In the genomic region with DNA sequence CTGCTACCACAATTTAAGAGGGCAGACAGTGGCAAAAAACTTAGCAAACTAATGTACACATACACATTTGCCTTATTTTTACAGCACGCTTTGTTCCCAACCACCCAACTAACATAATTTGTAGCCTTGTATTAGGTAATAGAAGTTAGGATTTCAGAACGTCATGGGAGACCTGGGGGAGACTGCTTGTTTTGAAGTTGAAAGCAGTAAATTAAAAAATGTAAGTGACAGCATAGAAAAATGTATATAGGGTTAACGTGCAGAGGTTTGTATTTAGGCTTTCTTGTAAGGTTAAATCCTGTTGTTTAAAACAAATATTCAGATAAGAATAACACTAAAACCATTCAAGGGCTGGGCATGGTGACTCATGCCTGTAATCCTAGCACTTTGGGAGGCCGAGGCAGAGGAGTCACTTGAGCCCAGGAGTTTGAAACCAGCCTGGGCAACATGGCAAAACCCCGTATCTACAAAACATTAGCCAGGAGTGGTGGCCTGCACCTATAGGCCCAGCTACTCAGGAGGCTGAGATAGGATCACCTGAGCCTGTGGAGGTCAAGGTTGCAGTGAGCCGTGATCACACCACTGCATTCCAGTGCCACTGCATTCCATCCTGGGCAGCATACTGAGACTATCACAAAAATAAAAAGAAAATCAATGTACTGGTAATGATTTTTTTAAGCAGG, we compare ENCODE assay signal across 8 cellular contexts. TPM values are rescaled to one million over a fixed set of nuclear protein-coding genes. Genes with fewer than 3 reads are reported as not detected.
DNase-seq lines count a peak whose midpoint lies in the region; TF ChIP-seq lines count a peak whose summit lies in the region.
"Not testable (repeated sequence)": the region's sequence is repeated elsewhere in the genome, so short reads cannot be mapped to it uniquely, and the experiment has no call there.

No MANE protein-coding gene starts in this region.

- H2BK15ac ChIP-seq in mesenchymal stem cell (ENCODE audit: low read depth, poor library complexity, severe bottlenecking), result not testable (repeated sequence)

- H3K27ac ChIP-seq in ACC112 (ENCODE audit: low read depth, low read length), result peak overlapping the region; percentile 13
- H3K27ac ChIP-seq in GM23248, result peak overlapping the region; percentile 54
- peak overlapping the region in 1 of 2 experiments; percentile 55; a peak in 2 of 4 replicates for H3K27ac ChIP-seq in SK-N-SH (ENCODE audit: low read depth in 2 of 2, low read length in 1 of 2)
- H3K27ac ChIP-seq in fibroblast of lung (ENCODE audit: insufficient read depth, low read length), result peak overlapping the region; percentile 36
- H3K27ac ChIP-seq in mesenchymal stem cell (ENCODE audit: low read length, poor library complexity, severe bottlenecking), result peak overlapping the region; percentile 18

- H2BK5ac ChIP-seq in mesenchymal stem cell (ENCODE audit: low read depth, low read length, poor library complexity, severe bottlenecking), result not testable (repeated sequence)

- not testable (repeated sequence) for H3K23ac ChIP-seq in mesenchymal stem cell (ENCODE audit: low read length in 2 of 2)

- peak; percentile 58 for DNase-seq in GM23248
- DNase-seq in LoVo (ENCODE audit: low spot score), result peak; percentile 51
- not testable (repeated sequence) for DNase-seq in SK-N-SH
- peak; percentile 58 for DNase-seq in MCF 10A (ENCODE audit: unreplicated experiment)
- peak in 1 of 2 donors; percentile 35 for DNase-seq in fibroblast of lung (ENCODE audit: low read depth in 2 of 2)
- peak; percentile 78 for DNase-seq in mesenchymal stem cell

- H3K4me2 ChIP-seq in GM23248 (ENCODE audit: unreplicated experiment) (peak overlapping the region; percentile 31), fibroblast of lung (ENCODE audit: extremely low read depth, insufficient read depth, low read length) (peak overlapping the region; percentile 32), skeletal muscle satellite cell (ENCODE audit: low read length) (peak overlapping the region; percentile 45)
- H3K4me2 ChIP-seq in SK-N-SH; mesenchymal stem cell (ENCODE audit: low read length, poor library complexity, severe bottlenecking): not testable (repeated sequence)

- not testable (repeated sequence) for BruUV-seq in MCF 10A (replicated peaks; lab: Mats Ljungman, UMichigan)

- H4K20me1 ChIP-seq in GM23248 (ENCODE audit: insufficient read depth); fibroblast of lung (ENCODE audit: control insufficient read depth, extremely low read depth, insufficient read depth, low read length): not testable (repeated sequence)
- H4K20me1 ChIP-seq in SK-N-SH (ENCODE audit: insufficient read depth), result peaks cover 17% of the 10 kb centered on the region

- peak overlapping the region in 1 of 2 experiments; percentile 60 for H3K4ac ChIP-seq in mesenchymal stem cell (ENCODE audit: low read depth in 1 of 2, low read length in 2 of 2)

- intact Hi-C loops in MCF 10A (cut with micrococcal nuclease), result loop anchor here (5.0 to 10.0 kb wide), 2 partner anchors 43 to 110 kb away; no protein-coding TSS in a partner anchor

- H2AK5ac ChIP-seq in mesenchymal stem cell (ENCODE audit: low read length, severe bottlenecking), result not testable (repeated sequence)

- H4K91ac ChIP-seq in mesenchymal stem cell (ENCODE audit: low read length), result peak overlapping the region; percentile 2

- CTCF ChIA-PET in SK-N-SH (lab: Yijun Ruan, JAX), result not testable (repeated sequence)
- CTCF ChIA-PET in MCF 10A (lab: Yijun Ruan, JAX), result interaction anchor here (0.6 kb wide), 1 partner anchor 18 kb away, joined by 4 read pairs; no protein-coding TSS in a partner anchor

- POLR2A ChIA-PET in SK-N-SH (lab: Yijun Ruan, JAX), result not testable (repeated sequence)
- POLR2A ChIA-PET in MCF 10A (lab: Yijun Ruan, JAX), result interaction anchor here (1.1 kb wide), 1 partner anchor 13 kb away, joined by 4 read pairs; no protein-coding TSS in a partner anchor

- H3K9me3 Mint-ChIP-seq in MCF 10A (ENCODE audit: unreplicated experiment), result not testable (repeated sequence)

- H3K79me2 ChIP-seq in ACC112 (ENCODE audit: control insufficient read depth, insufficient read depth, low read length, unreplicated experiment) (peaks cover 30% of the 10 kb centered on the region), GM23248 (ENCODE audit: insufficient read depth) (peaks cover 33% of the 10 kb centered on the region), SK-N-SH (ENCODE audit: insufficient read depth) (peaks cover 51% of the 10 kb centered on the region), fibroblast of lung (ENCODE audit: control insufficient read depth, insufficient read depth, low read length) (peaks cover 34% of the 10 kb centered on the region)

- not testable (repeated sequence) for H4K8ac ChIP-seq in mesenchymal stem cell (ENCODE audit: low read length)

- TF ChIP-seq CTCF in SK-N-SH (IDR thresholded peaks at IDR 0.05); MCF 10A (IDR thresholded peaks at IDR 0.05; ENCODE audit: unreplicated experiment); fibroblast of lung (conservative IDR thresholded peaks at IDR 0.05 in 1 of 2, IDR thresholded peaks at IDR 0.05 in 1 of 2; ENCODE audit: low read depth in 1 of 2, low read length in 2 of 2): not testable (repeated sequence)

- in situ Hi-C loops in GM23248 (cut with MboI), result not testable (repeated sequence)

- H3K9me3 ChIP-seq in GM23248 (ENCODE audit: low read depth); SK-N-SH; fibroblast of lung (ENCODE audit: control insufficient read depth, insufficient read depth, low read depth, low read length); mesenchymal stem cell (ENCODE audit: control insufficient read depth, low read length); skeletal muscle satellite cell (replicated peaks; ENCODE audit: low read length): not testable (repeated sequence)

- TF ChIP-seq EP300 in SK-N-SH (IDR thresholded peaks at IDR 0.05; ENCODE audit: borderline replicate concordance in 1 of 2, low read depth in 1 of 2, low read length in 1 of 2), result not testable (repeated sequence)

- H3K9ac ChIP-seq in GM23248 (0 out of 2 replicates have a peak overlapping the region, but pooled peaks have one; percentile 10), SK-N-SH (peak overlapping the region; percentile 22; the same call in 1 of the 2 replicates), skeletal muscle satellite cell (ENCODE audit: low read depth, low read length) (peak overlapping the region; percentile 42)
- not testable (repeated sequence) for H3K9ac ChIP-seq in fibroblast of lung (ENCODE audit: insufficient read depth, low read length); mesenchymal stem cell (ENCODE audit: low read length)

- H3K36me3 Mint-ChIP-seq in MCF 10A (ENCODE audit: insufficient read depth, unreplicated experiment), result not testable (repeated sequence)

- H3K36me3 ChIP-seq in ACC112 (ENCODE audit: insufficient read depth, low read length); GM23248 (ENCODE audit: low read depth); SK-N-SH (replicated peaks in 1 of 2; ENCODE audit: control insufficient read depth in 1 of 2, insufficient read depth in 2 of 2, low read length in 1 of 2); fibroblast of lung (ENCODE audit: control insufficient read depth, insufficient read depth, low read length); mesenchymal stem cell (ENCODE audit: control insufficient read depth in 1 of 2, insufficient read depth in 2 of 2, low read depth in 1 of 2, low read length in 2 of 2): not testable (repeated sequence)
- peaks cover 14% of the 10 kb centered on the region for H3K36me3 ChIP-seq in skeletal muscle satellite cell (ENCODE audit: insufficient read depth, low read length)

- H3F3A ChIP-seq in GM23248 (ENCODE audit: insufficient read depth) (peaks cover 56% of the 10 kb centered on the region), SK-N-SH (replicated peaks; ENCODE audit: insufficient read depth) (peaks cover 66% of the 10 kb centered on the region)

- H3K9me2 ChIP-seq in GM23248 (ENCODE audit: insufficient read depth); SK-N-SH: not testable (repeated sequence)

- not testable (repeated sequence) for H2BK120ac ChIP-seq in mesenchymal stem cell (ENCODE audit: low read depth, low read length)

- peaks cover 16% of the 10 kb centered on the region for H3K4me1 Mint-ChIP-seq in MCF 10A (ENCODE audit: insufficient read depth, unreplicated experiment)

- H3K27ac Mint-ChIP-seq in MCF 10A (ENCODE audit: low read depth, unreplicated experiment), result peak overlapping the region; percentile 67

- not testable (repeated sequence) for TF ChIP-seq RAD21 in SK-N-SH (IDR thresholded peaks at IDR 0.05; ENCODE audit: low read length)

- not testable (repeated sequence) for H3K27me3 ChIP-seq in ACC112 (ENCODE audit: insufficient read depth, low read length); GM23248 (replicated peaks; ENCODE audit: insufficient read depth); SK-N-SH (ENCODE audit: insufficient read depth); fibroblast of lung (ENCODE audit: control insufficient read depth, insufficient read depth, low read length); mesenchymal stem cell (ENCODE audit: control insufficient read depth in 1 of 2, insufficient read depth in 1 of 2, low read length in 2 of 2); skeletal muscle satellite cell (ENCODE audit: control insufficient read depth, insufficient read depth, low read length)

- H3K14ac ChIP-seq in mesenchymal stem cell (ENCODE audit: low read length in 2 of 2), result not testable (repeated sequence)

- H3K4me3 Mint-ChIP-seq in MCF 10A (ENCODE audit: unreplicated experiment), result not testable (repeated sequence)

- H3K4me1 ChIP-seq in ACC112 (ENCODE audit: control insufficient read depth, insufficient read depth, low read length, unreplicated experiment), result peaks cover 13% of the 10 kb centered on the region
- H3K4me1 ChIP-seq in GM23248 (ENCODE audit: insufficient read depth), result peaks cover 35% of the 10 kb centered on the region
- H3K4me1 ChIP-seq in SK-N-SH (ENCODE audit: control insufficient read depth in 1 of 2, insufficient read depth in 2 of 2, low read depth in 1 of 2, low read length in 1 of 2), result peaks cover 3 to 17% of the 10 kb centered on the region in 2 experiments; a peak in 2 of 4 replicates
- H3K4me1 ChIP-seq in fibroblast of lung (ENCODE audit: control insufficient read depth, extremely low read depth, insufficient read depth, low read length), result not testable (repeated sequence)
- H3K4me1 ChIP-seq in mesenchymal stem cell (ENCODE audit: control insufficient read depth, insufficient read depth, low read depth, low read length), result peaks cover 12% of the 10 kb centered on the region
- H3K4me1 ChIP-seq in skeletal muscle satellite cell (ENCODE audit: control insufficient read depth, insufficient read depth, low read length), result peaks cover 29% of the 10 kb centered on the region

- WGBS in GM23248 (ENCODE audit: low coverage in 1 of 2, low lambda C conversion rate in 2 of 2, missing lambda C conversion rate in 2 of 2), 2 experiments, result 40 to 49% methylated on average over 6 of the region's 6 CpGs
- 45% methylated on average over 6 of the region's 6 CpGs for WGBS in SK-N-SH (ENCODE audit: low lambda C conversion rate)
- WGBS in mesenchymal stem cell, result 0% methylated on average over 3 of the region's 6 CpGs

- H3K79me1 ChIP-seq in mesenchymal stem cell (replicated peaks; ENCODE audit: low read length, poor library complexity, severe bottlenecking), result not testable (repeated sequence)

- H3K27me3 Mint-ChIP-seq in MCF 10A (ENCODE audit: insufficient read depth, unreplicated experiment), result not testable (repeated sequence)

- H2AFZ ChIP-seq in ACC112 (ENCODE audit: low read length, unreplicated experiment); fibroblast of lung (ENCODE audit: low read length); mesenchymal stem cell (ENCODE audit: low read depth, low read length): not testable (repeated sequence)
- H2AFZ ChIP-seq in GM23248, result peak overlapping the region; percentile 21; the same call in 1 of the 2 replicates
- peak overlapping the region; percentile 12 for H2AFZ ChIP-seq in SK-N-SH (ENCODE audit: low read depth)

- peak overlapping the region in 1 of 2 experiments; percentile 75 for H2BK12ac ChIP-seq in mesenchymal stem cell (ENCODE audit: low read length in 2 of 2)

- H3K18ac ChIP-seq in mesenchymal stem cell (ENCODE audit: low read depth in 1 of 2, low read length in 2 of 2), result peak overlapping the region in 1 of 2 experiments; percentile 92

- not testable (repeated sequence) for H3K4me3 ChIP-seq in ACC112 (ENCODE audit: low read depth, low read length); GM23248; SK-N-SH (ENCODE audit: low read depth in 2 of 2, low read length in 1 of 2); fibroblast of lung (replicated peaks in 1 of 4; ENCODE audit: control extremely low read depth in 1 of 4, insufficient read depth in 1 of 4, low read depth in 3 of 4, low read length in 4 of 4); mesenchymal stem cell (ENCODE audit: insufficient read depth in 1 of 2, low read depth in 1 of 2, low read length in 2 of 2); skeletal muscle satellite cell (ENCODE audit: low read length)

RNA-seq across cellular contexts. Expression of a gene that starts 2.3 kb away (rescaled TPM):
- total RNA-seq in GM23248 (2014; rRNA removed; shearing (Covaris generic)), result 157 and 159 TPM in 2 replicates
- polyA plus RNA-seq in GM23248 (2016; fragmentation: Nextera tagmentation; extraction: Ambion mirVana) (50.8 and 54.3 TPM in 2 replicates), SK-N-SH (2012; rRNA removed) (36.6 and 52.4 TPM in 2 replicates), fibroblast of lung (96.3 and 103 TPM in 2 replicates)
- 48.8 and 53.0 TPM in 2 replicates for polyA plus RNA-seq in SK-N-SH (2012; cell fraction: cytosol; rRNA removed)
- 45.2 and 104 TPM in 2 replicates for polyA plus RNA-seq in SK-N-SH (2012; cell fraction: nucleus; rRNA removed)
- total RNA-seq in MCF 10A (2022) (49.2 and 55.8 TPM in 2 replicates), fibroblast of lung (71.7 and 108 TPM in 2 replicates)
- polyA plus RNA-seq in fibroblast of lung (2012), result 75.4 and 85.6 TPM in 2 replicates
- polyA minus RNA-seq in fibroblast of lung (ENCODE audit: low replicate concordance), result 28.3 and 42.8 TPM in 2 replicates
- 127 TPM for polyA plus RNA-seq in mesenchymal stem cell (2013, experiment 1 of 2)
- 126 TPM for polyA plus RNA-seq in mesenchymal stem cell (2013, experiment 2 of 2)
- total RNA-seq in skeletal muscle satellite cell (2012; rRNA removed), result 96.6 and 129 TPM in 2 replicates
